1 cellular context compared by ENCODE assay signal in genomic region chr6:45428734-45429133, GRCh38.
TF ChIP-seq lines count a peak whose summit lies in the region.

No MANE protein-coding gene starts in this region.

TF ChIP-seq in WTC11, 78 proteins besides CTCF, POLR2A, EP300 and RAD21 (continued from another document):
- TF ChIP-seq NFATC4 (CRISPR knock-in tag; IDR thresholded peaks at IDR 0.05) (no peak), MAX (CRISPR knock-in tag; IDR thresholded peaks at IDR 0.05) (no peak), SOX15 (CRISPR knock-in tag; IDR thresholded peaks at IDR 0.05) (no peak), ZNF317 (CRISPR knock-in tag; IDR thresholded peaks at IDR 0.05; ENCODE audit: borderline replicate concordance, low read depth) (no peak), USF1 (CRISPR knock-in tag; IDR thresholded peaks at IDR 0.05) (no peak), ZNF121 (CRISPR knock-in tag; IDR thresholded peaks at IDR 0.05) (no peak), CREM (CRISPR knock-in tag; IDR thresholded peaks at IDR 0.05) (no peak), ZNF219 (CRISPR knock-in tag; IDR thresholded peaks at IDR 0.05; ENCODE audit: borderline replicate concordance) (no peak), ATF2 (CRISPR knock-in tag; IDR thresholded peaks at IDR 0.05; ENCODE audit: borderline replicate concordance, low read depth) (no peak), FOXK1 (CRISPR knock-in tag; IDR thresholded peaks at IDR 0.05) (no peak), TEAD1 (CRISPR knock-in tag; IDR thresholded peaks at IDR 0.05) (no peak), ZBTB21 (CRISPR knock-in tag; IDR thresholded peaks at IDR 0.05; ENCODE audit: borderline replicate concordance) (no peak), NFE2L1 (CRISPR knock-in tag; IDR thresholded peaks at IDR 0.05) (no peak), GABPB1 (CRISPR knock-in tag; IDR thresholded peaks at IDR 0.05) (no peak)
